Comparison of ENCODE assay signal across 1 cellular context in genomic region chr12:80470403-80470802, GRCh38.
A peak's percentile ranks its signal among the peaks of the same experiment; 100 is the strongest.
TF ChIP-seq lines count a peak whose summit lies in the region.

No MANE protein-coding gene starts in this region.

TF ChIP-seq in GM23338, 12 proteins besides CTCF, POLR2A, EP300 and RAD21 (continued from another document):
- TF ChIP-seq ZNF462 (CRISPR knock-in tag; IDR thresholded peaks at IDR 0.05): 0 out of 2 replicates have a peak, but pooled peaks have one; percentile 46
